ENCODE assay signal across 3 cellular contexts in genomic region chr2:127543013-127543501, GRCh38. TPM values are rescaled to one million over a fixed set of nuclear protein-coding genes. Genes with fewer than 3 reads are reported as not detected.
"Had no signal": no experiment of that assay in that cellular context is flagged by ENCODE, and none has a peak within 500 bp of the region (broad histone marks: within the 10 kb centered on the region; RNA-seq: fewer than 3 reads in every experiment).

No MANE protein-coding gene starts in this region.

RNA-seq across cellular contexts. Expression of gene MYO7B, which starts 7.6 kb away (rescaled TPM):
- total RNA-seq: mammary epithelial cell had no signal
- polyA plus RNA-seq: keratinocyte; mammary epithelial cell; naive thymus-derived CD4-positive, alpha-beta T cell had no signal
